8 cellular contexts compared by ENCODE assay signal in genomic region chr11:567629-568258, GRCh38. TPM values are rescaled to one million over a fixed set of nuclear protein-coding genes. Genes with fewer than 3 reads are reported as not detected.
A peak's percentile ranks its signal among the peaks of the same experiment; 100 is the strongest.
DNase-seq lines count a peak whose midpoint lies in the region; ATAC-seq and TF ChIP-seq lines count a peak whose summit lies in the region.

No MANE protein-coding gene starts in this region.

- peak overlapping the region; percentile 88 for H3K4me3 Mint-ChIP-seq in activated CD8-positive, alpha-beta T cell treated with anti-CD3 and anti-CD28 coated beads for 36 hours
- H3K4me3 Mint-ChIP-seq in stimulated activated naive CD8-positive, alpha-beta T cell treated with anti-CD3 and anti-CD28 coated beads, Interleukin-15, amount 100 ng/mL, for 72 hours, result peak overlapping the region; percentile 73 to 82

- peak overlapping the region; percentile 62 for H3K4me3 ChIP-seq in hepatocyte

- H3K4me1 ChIP-seq in hepatocyte (ENCODE audit: insufficient read depth), result peaks cover 19% of the 10 kb centered on the region

- H3K27me3 Mint-ChIP-seq in activated CD8-positive, alpha-beta T cell treated with anti-CD3 and anti-CD28 coated beads for 36 hours, result no peaks in the 10 kb centered on the region
- no peaks in the 10 kb centered on the region for H3K27me3 Mint-ChIP-seq in stimulated activated naive CD8-positive, alpha-beta T cell treated with anti-CD3 and anti-CD28 coated beads, Interleukin-15, amount 100 ng/mL, for 72 hours

- H3K27ac ChIP-seq in hepatocyte, result peak overlapping the region; percentile 52

- intact Hi-C loops in activated CD8-positive, alpha-beta T cell treated with anti-CD3 and anti-CD28 coated beads for 36 hours (cut with micrococcal nuclease), result no loop called here

- no peaks in the 10 kb centered on the region for H4K20me1 ChIP-seq in hepatocyte (ENCODE audit: insufficient read depth, poor library complexity, severe bottlenecking)

- H3K27me3 ChIP-seq in hepatocyte, result no peaks in the 10 kb centered on the region

- no peaks in the 10 kb centered on the region for H3K9me3 Mint-ChIP-seq in activated CD8-positive, alpha-beta T cell treated with anti-CD3 and anti-CD28 coated beads for 36 hours
- no peaks in the 10 kb centered on the region for H3K9me3 Mint-ChIP-seq in stimulated activated naive CD8-positive, alpha-beta T cell treated with anti-CD3 and anti-CD28 coated beads, Interleukin-15, amount 100 ng/mL, for 72 hours

- no peaks in the 10 kb centered on the region for H3K4me1 Mint-ChIP-seq in activated CD8-positive, alpha-beta T cell treated with anti-CD3 and anti-CD28 coated beads for 36 hours (ENCODE audit: low read depth)
- peaks cover 49% of the 10 kb centered on the region for H3K4me1 Mint-ChIP-seq in stimulated activated naive CD8-positive, alpha-beta T cell treated with anti-CD3 and anti-CD28 coated beads, Interleukin-15, amount 100 ng/mL, for 72 hours

- 25% methylated on average over 29 of the region's 36 CpGs for WGBS in hepatocyte (ENCODE audit: low lambda C conversion rate, missing lambda C conversion rate)

- ATAC-seq in activated CD8-positive, alpha-beta T cell treated with anti-CD3 and anti-CD28 coated beads for 36 hours, result no peak
- ATAC-seq in stimulated activated naive CD8-positive, alpha-beta T cell treated with anti-CD3 and anti-CD28 coated beads, Interleukin-15, amount 100 ng/mL, for 72 hours, result peak; percentile 13
- no peak for ATAC-seq in GM18870 (IDR thresholded peaks at IDR 0.05; ENCODE audit: unreplicated experiment)

- H2AFZ ChIP-seq in hepatocyte, result peak overlapping the region; percentile 26

- H3K9me2 ChIP-seq in hepatocyte (replicated peaks; ENCODE audit: insufficient read depth), result no peaks in the 10 kb centered on the region

- CTCF ChIA-PET in activated CD8-positive, alpha-beta T cell treated with anti-CD3 and anti-CD28 coated beads for 36 hours (lab: Charles Lee), result interaction anchor here (1.3 kb wide), 1 partner anchor 13 kb away, joined by 4 read pairs; no protein-coding TSS in a partner anchor

- POLR2A ChIA-PET in activated CD8-positive, alpha-beta T cell treated with anti-CD3 and anti-CD28 coated beads for 36 hours (lab: Charles Lee), result interaction anchor here (0.5 to 1.5 kb wide), 5 partner anchors 10 to 69 kb away, joined by 3 to 7 read pairs (median 3); partner anchors contain the start of gene HRAS

- H3K27ac Mint-ChIP-seq in activated CD8-positive, alpha-beta T cell treated with anti-CD3 and anti-CD28 coated beads for 36 hours, result peak overlapping the region; percentile 57
- peak overlapping the region in 1 of 2 donors; percentile 71 for H3K27ac Mint-ChIP-seq in stimulated activated naive CD8-positive, alpha-beta T cell treated with anti-CD3 and anti-CD28 coated beads, Interleukin-15, amount 100 ng/mL, for 72 hours

- H3K36me3 Mint-ChIP-seq in activated CD8-positive, alpha-beta T cell treated with anti-CD3 and anti-CD28 coated beads for 36 hours (ENCODE audit: low read depth), result peaks cover 23% of the 10 kb centered on the region

- no peak for TF ChIP-seq CTCF in activated CD8-positive, alpha-beta T cell treated with anti-CD3 and anti-CD28 coated beads for 36 hours (IDR thresholded peaks at IDR 0.05)
- no peak for TF ChIP-seq CTCF in hepatocyte (IDR thresholded peaks at IDR 0.05; ENCODE audit: poor library complexity)

- peak; percentile 69 for DNase-seq in activated effector memory CD4-positive, alpha-beta T cell treated with anti-CD3 and anti-CD28 coated beads, Interleukin-2, amount 50 U/mL, for 16 hours
- no peak for DNase-seq in activated effector memory CD4-positive, alpha-beta T cell treated with Interleukin-2 at 50 U/mL for 16 hours
- no peak for DNase-seq in activated CD8-positive, alpha-beta T cell treated with anti-CD3 and anti-CD28 coated beads for 36 hours
- DNase-seq in hepatocyte (ENCODE audit: low spot score), result no peak
- DNase-seq in stimulated activated naive CD8-positive, alpha-beta T cell treated with anti-CD3 and anti-CD28 coated beads, Interleukin-15, amount 100 ng/mL, for 72 hours, result no peak
- no peak for DNase-seq in stimulated activated CD4-positive, alpha-beta T cell treated with anti-CD3 and anti-CD28 coated beads, Interleukin-15, amount 100 ng/mL, for 24 hours
- DNase-seq in activated CD4-positive, alpha-beta T cell treated with anti-CD3 and anti-CD28 coated beads, Interleukin-2, amount 50 U/mL, for 4 hours, result no peak

- peak overlapping the region; percentile 96 for H3K4me2 ChIP-seq in hepatocyte

- no peaks in the 10 kb centered on the region for H3K36me3 ChIP-seq in hepatocyte (replicated peaks; ENCODE audit: insufficient read depth, low read depth)

- H3K79me2 ChIP-seq in hepatocyte, result peaks cover 5% of the 10 kb centered on the region

- no peaks in the 10 kb centered on the region for H3K9me3 ChIP-seq in hepatocyte (ENCODE audit: low read depth)

RNA-seq across cellular contexts. Expression of gene RASSF7, which starts 7.0 kb away (rescaled TPM):
- total RNA-seq in activated CD8-positive, alpha-beta T cell treated with anti-CD3 and anti-CD28 coated beads for 36 hours, result 10 to 100 TPM; 16.8 to 17.3 TPM
- total RNA-seq in hepatocyte, result 47.6 and 75.8 TPM in 2 replicates
- polyA plus RNA-seq in hepatocyte, result 104 and 130 TPM in 2 replicates

RNA-seq across cellular contexts. Expression of gene LMNTD2, which starts 7.2 kb away (rescaled TPM):
- 1 to 10 TPM in 1 of 2 experiments, under 1 TPM in 1; 0.88 to 1.3 TPM for total RNA-seq in activated CD8-positive, alpha-beta T cell treated with anti-CD3 and anti-CD28 coated beads for 36 hours
- total RNA-seq in hepatocyte, result 3.4 and 7.3 TPM in 2 replicates
- 15.9 and 19.1 TPM in 2 replicates for polyA plus RNA-seq in hepatocyte

RNA-seq across cellular contexts. Expression of gene PHRF1, which starts 8.5 kb away (rescaled TPM):
- total RNA-seq in activated CD8-positive, alpha-beta T cell treated with anti-CD3 and anti-CD28 coated beads for 36 hours, result 10 to 100 TPM; 43.1 to 44.5 TPM
- total RNA-seq in hepatocyte, result 25.6 and 26.9 TPM in 2 replicates
- polyA plus RNA-seq in hepatocyte, result 25.6 TPM in 2 replicates

RNA-seq across cellular contexts. Expression of gene LRRC56, which starts 30.4 kb away (rescaled TPM):
- under 1 TPM; 0.67 to 0.99 TPM for total RNA-seq in activated CD8-positive, alpha-beta T cell treated with anti-CD3 and anti-CD28 coated beads for 36 hours
- total RNA-seq in hepatocyte, result 0.64 and 1.6 TPM in 2 replicates
- polyA plus RNA-seq in hepatocyte, result 0.40 and 1.2 TPM in 2 replicates

RNA-seq across cellular contexts. Expression of gene HRAS, which starts 32.4 kb away (rescaled TPM):
- 10 to 100 TPM; 30.4 to 34.6 TPM for total RNA-seq in activated CD8-positive, alpha-beta T cell treated with anti-CD3 and anti-CD28 coated beads for 36 hours
- total RNA-seq in hepatocyte, result 19.3 and 28.4 TPM in 2 replicates
- polyA plus RNA-seq in hepatocyte, result 57.9 and 84.0 TPM in 2 replicates
